9 cellular contexts compared by ENCODE assay signal in genomic region chr5:151002250-151002649, GRCh38. TPM values are rescaled to one million over a fixed set of nuclear protein-coding genes. Genes with fewer than 3 reads are reported as not detected.
DNase-seq lines count a peak whose midpoint lies in the region; ATAC-seq, FAIRE-seq and TF ChIP-seq lines count a peak whose summit lies in the region.
"Had no signal": no experiment of that assay in that cellular context is flagged by ENCODE, and none has a peak within 500 bp of the region (broad histone marks: within the 10 kb centered on the region; RNA-seq: fewer than 3 reads in every experiment).

No MANE protein-coding gene starts in this region.

- no peaks in the 10 kb centered on the region for H4K20me1 ChIP-seq in neural progenitor cell (ENCODE audit: low read depth)

- ATAC-seq in HG03342 (IDR thresholded peaks at IDR 0.05; ENCODE audit: unreplicated experiment), result no peak

- no peaks in the 10 kb centered on the region for H3K9me3 ChIP-seq in neural progenitor cell (ENCODE audit: low read depth)

- H3K36me3 Mint-ChIP-seq in neural progenitor cell (no peaks in the 10 kb centered on the region), immature natural killer cell (no peaks in the 10 kb centered on the region)

- no peak overlapping the region for H3K4me3 Mint-ChIP-seq in neural progenitor cell
- H3K4me3 Mint-ChIP-seq in immature natural killer cell, result no peak overlapping the region

- H3K4me3 ChIP-seq in neural progenitor cell, result no peak overlapping the region

- no peak overlapping the region for H3K27ac ChIP-seq in neural progenitor cell

- peak; percentile 83 for TF ChIP-seq CTCF in D721Med (IDR thresholded peaks at IDR 0.05; ENCODE audit: insufficient read depth, missing control alignments)
- TF ChIP-seq CTCF in neural progenitor cell (IDR thresholded peaks at IDR 0.05), result peak; percentile 62

- H3K4me1 Mint-ChIP-seq in neural progenitor cell (peaks cover 16% of the 10 kb centered on the region), immature natural killer cell (no peaks in the 10 kb centered on the region)

- H3F3A ChIP-seq in neural progenitor cell (ENCODE audit: low read depth), result no peaks in the 10 kb centered on the region

- no peak overlapping the region for H3K4me2 ChIP-seq in neural progenitor cell

- H3K4me1 ChIP-seq in neural progenitor cell, result peaks cover 4% of the 10 kb centered on the region

- H3K27ac Mint-ChIP-seq in neural progenitor cell (no peak overlapping the region), immature natural killer cell (no peak overlapping the region)

- no peak overlapping the region for H2AFZ ChIP-seq in neural progenitor cell (replicated peaks)

- no peak for FAIRE-seq in D721Med (lab: Jason Lieb, UNC)

- DNase-seq in D721Med (ENCODE audit: insufficient read length, low spot score), result no peak
- peak; percentile 2 for DNase-seq in NCI-H146 treated with DMSO at 0.1 percent for 48 hours (lab: John Stamatoyannopoulos, UW; ENCODE audit: unreplicated experiment)
- peak; percentile 67 for DNase-seq in dermis blood vessel endothelial cell
- peak; percentile 46 for DNase-seq in neural progenitor cell (ENCODE audit: low spot score)
- no peak for DNase-seq in OCI-M2 (lab: John Stamatoyannopoulos, UW; ENCODE audit: unreplicated experiment)
- no peak for DNase-seq in SKM-1 (lab: John Stamatoyannopoulos, UW; ENCODE audit: unreplicated experiment)
- DNase-seq in immature natural killer cell, result no peak
- DNase-seq: left cardiac atrium had no signal

- H3K9me3 Mint-ChIP-seq in neural progenitor cell, result no peaks in the 10 kb centered on the region
- no peaks in the 10 kb centered on the region for H3K9me3 Mint-ChIP-seq in immature natural killer cell

- no peaks in the 10 kb centered on the region for H3K36me3 ChIP-seq in neural progenitor cell

- no peaks in the 10 kb centered on the region for H3K79me2 ChIP-seq in neural progenitor cell (ENCODE audit: low read depth)

- peaks cover 4% of the 10 kb centered on the region for H3K27me3 Mint-ChIP-seq in neural progenitor cell (ENCODE audit: insufficient read depth, low read depth)
- peaks cover 1 to 4% (median 2%) of the 10 kb centered on the region in 3 donors for H3K27me3 Mint-ChIP-seq in immature natural killer cell (ENCODE audit: low read depth in 3 of 3)

- no peaks in the 10 kb centered on the region for H3K27me3 ChIP-seq in neural progenitor cell

- no peak overlapping the region for H3K9ac ChIP-seq in neural progenitor cell

RNA-seq across cellular contexts. Expression of gene GPX3, which starts 18.1 kb away (rescaled TPM):
- total RNA-seq in dermis blood vessel endothelial cell (16.8 and 22.8 TPM in 2 replicates), neural progenitor cell (ENCODE audit: low replicate concordance) (17.9 and 22.4 TPM in 2 replicates)
- polyA plus RNA-seq in immature natural killer cell, result under 1 TPM in 1 of 3 donors, not detected in 2; 0.96 TPM

Comparison
In these comparisons a context has a peak if more than half of its experiments do, and no peak if none do; other contexts are left out.
1. DNase-seq: peak in NCI-H146 treated with DMSO at 0.1 percent for 48 hours (single experiment), dermis blood vessel endothelial cell (single experiment) and neural progenitor cell (single experiment); none in D721Med (single experiment), OCI-M2 (single experiment), SKM-1 (single experiment) and immature natural killer cell (0 of 3).